In genomic region chr6:148700713-148701392, GRCh38 we compare ENCODE assay signal across 8 cellular contexts. TPM values are rescaled to one million over a fixed set of nuclear protein-coding genes. Genes with fewer than 3 reads are reported as not detected.
DNase-seq lines count a peak whose midpoint lies in the region; ATAC-seq and TF ChIP-seq lines count a peak whose summit lies in the region.

No MANE protein-coding gene starts in this region.

- no peaks in the 10 kb centered on the region for H3K79me2 ChIP-seq in OCI-LY1 (ENCODE audit: insufficient read depth, low read length)

- H4K20me1 ChIP-seq in OCI-LY1 (ENCODE audit: insufficient read depth, low read length): no peaks in the 10 kb centered on the region

- no peak overlapping the region for H2AFZ ChIP-seq in OCI-LY1 (ENCODE audit: low read length)

- H3K36me3 ChIP-seq in OCI-LY1 (ENCODE audit: insufficient read depth, low read length): no peaks in the 10 kb centered on the region
- H3K36me3 ChIP-seq in mucosa of descending colon (ENCODE audit: low read depth): no peaks in the 10 kb centered on the region

- no peaks in the 10 kb centered on the region for H3K4me1 ChIP-seq in OCI-LY1 (ENCODE audit: insufficient read depth, low read length, severe bottlenecking)
- peaks cover 7% of the 10 kb centered on the region for H3K4me1 ChIP-seq in mucosa of descending colon (ENCODE audit: low read depth)

- H3K27ac ChIP-seq in OCI-LY1 (ENCODE audit: low read depth, low read length, poor library complexity, severe bottlenecking): no peak overlapping the region

- H3K4me3 ChIP-seq in OCI-LY1 (ENCODE audit: low read depth, low read length, poor library complexity, severe bottlenecking) (no peak overlapping the region), mucosa of descending colon (no peak overlapping the region)

- DNase-seq in activated naive CD4-positive, alpha-beta T cell treated with anti-CD3 and anti-CD28 coated beads for 36 hours: peak; percentile 6
- no peak for DNase-seq in activated naive CD4-positive, alpha-beta T cell treated with anti-CD3 and anti-CD28 coated beads, Interleukin-2, amount 50 U/mL, for 16 hours
- DNase-seq in dedifferentiated amniotic fluid mesenchymal stem cell (ENCODE audit: extremely low spot score): peak; percentile 45
- DNase-seq in mucosa of descending colon: peak in 1 of 3 donors; percentile 21
- DNase-seq in activated gamma-delta T cell treated with Interleukin-2 at 50 U/mL for 16 hours: no peak

- peak overlapping the region; percentile 7 for H3K4me3 Mint-ChIP-seq in activated naive CD4-positive, alpha-beta T cell treated with anti-CD3 and anti-CD28 coated beads for 36 hours

- H3K9me3 ChIP-seq in OCI-LY1 (ENCODE audit: low read length): no peaks in the 10 kb centered on the region
- no peaks in the 10 kb centered on the region for H3K9me3 ChIP-seq in mucosa of descending colon

- no peak for TF ChIP-seq CTCF in OCI-LY1 (IDR thresholded peaks at IDR 0.05; ENCODE audit: low read length)
- no peak for TF ChIP-seq CTCF in mucosa of descending colon (IDR thresholded peaks at IDR 0.05)

- H3K4me1 Mint-ChIP-seq in activated naive CD4-positive, alpha-beta T cell treated with anti-CD3 and anti-CD28 coated beads for 36 hours (ENCODE audit: low read depth): peaks cover 7% of the 10 kb centered on the region

- H3K9ac ChIP-seq in OCI-LY1 (ENCODE audit: low read length): no peak overlapping the region

- H3K9me2 ChIP-seq in OCI-LY1 (ENCODE audit: low read depth, low read length): no peaks in the 10 kb centered on the region

- no peaks in the 10 kb centered on the region for H3K36me3 Mint-ChIP-seq in activated naive CD4-positive, alpha-beta T cell treated with anti-CD3 and anti-CD28 coated beads for 36 hours (ENCODE audit: low read depth)

- ATAC-seq in HG02678 (IDR thresholded peaks at IDR 0.05; ENCODE audit: unreplicated experiment) (peak; percentile 79), mucosa of descending colon (peak; percentile 71), GM18861 (IDR thresholded peaks at IDR 0.05; ENCODE audit: unreplicated experiment) (no peak)

- no peaks in the 10 kb centered on the region for H3K27me3 ChIP-seq in OCI-LY1 (ENCODE audit: insufficient read depth, low read length)

- intact Hi-C loops in activated naive CD4-positive, alpha-beta T cell treated with anti-CD3 and anti-CD28 coated beads for 36 hours (cut with micrococcal nuclease): no loop called here
- intact Hi-C loops in mucosa of descending colon (cut with DNase I, micrococcal nuclease): no loop called here

- H3K9me3 Mint-ChIP-seq in activated naive CD4-positive, alpha-beta T cell treated with anti-CD3 and anti-CD28 coated beads for 36 hours: peaks cover 4% of the 10 kb centered on the region

- peak overlapping the region; percentile 14; the same call in 1 of the 2 replicates for H3K4me2 ChIP-seq in OCI-LY1 (ENCODE audit: low read length)

- no peak overlapping the region for H3K27ac Mint-ChIP-seq in activated naive CD4-positive, alpha-beta T cell treated with anti-CD3 and anti-CD28 coated beads for 36 hours

- CTCF ChIA-PET in activated naive CD4-positive, alpha-beta T cell treated with anti-CD3 and anti-CD28 coated beads for 36 hours (lab: Charles Lee): no interaction called here

- H3F3A ChIP-seq in OCI-LY1 (ENCODE audit: insufficient read depth, low read length): no peaks in the 10 kb centered on the region

- peaks cover 11% of the 10 kb centered on the region for H3K27me3 Mint-ChIP-seq in activated naive CD4-positive, alpha-beta T cell treated with anti-CD3 and anti-CD28 coated beads for 36 hours (ENCODE audit: low read depth)

RNA-seq across cellular contexts. Expression of gene UST, which starts 46.0 kb away (rescaled TPM):
- under 1 TPM; 0.20 to 0.74 TPM for total RNA-seq in activated naive CD4-positive, alpha-beta T cell treated with anti-CD3 and anti-CD28 coated beads for 36 hours
- total RNA-seq in mucosa of descending colon: 10 to 100 TPM in 1 of 3 donors, 1 to 10 TPM in 2; 1.1 to 16.2 (median 2.1) TPM

Comparison
In these comparisons a context has a peak if more than half of its experiments do, and no peak if none do; other contexts are left out.
1. DNase-seq: peak in activated naive CD4-positive, alpha-beta T cell treated with anti-CD3 and anti-CD28 coated beads for 36 hours (single experiment) and dedifferentiated amniotic fluid mesenchymal stem cell (single experiment); none in activated naive CD4-positive, alpha-beta T cell treated with anti-CD3 and anti-CD28 coated beads, Interleukin-2, amount 50 U/mL, for 16 hours (single experiment) and activated gamma-delta T cell treated with Interleukin-2 at 50 U/mL for 16 hours (single experiment).